Comparison of ENCODE assay signal across 8 cellular contexts in genomic region chr17:81487089-81487486, GRCh38. TPM values are rescaled to one million over a fixed set of nuclear protein-coding genes. Genes with fewer than 3 reads are reported as not detected.
A peak's percentile ranks its signal among the peaks of the same experiment; 100 is the strongest.
DNase-seq lines count a peak whose midpoint lies in the region; ATAC-seq, FAIRE-seq and TF ChIP-seq lines count a peak whose summit lies in the region.
"Had no signal": no experiment of that assay in that cellular context is flagged by ENCODE, and none has a peak within 500 bp of the region (broad histone marks: within the 10 kb centered on the region; RNA-seq: fewer than 3 reads in every experiment).

No MANE protein-coding gene starts in this region.

- no peak for DNase-seq in CD8-positive, alpha-beta T cell
- DNase-seq in Jurkat, Clone E6-1 (ENCODE audit: low read depth, low spot score) = no peak
- no peak for DNase-seq in inferior parietal cortex (ENCODE audit: extremely low spot score)
- DNase-seq in GM20000 (ENCODE audit: low spot score) = no peak
- no peak for DNase-seq in GM12892 (ENCODE audit: insufficient read length)

- no peak for ATAC-seq in CD8-positive, alpha-beta T cell

- no peaks in the 10 kb centered on the region for H3K36me3 ChIP-seq in CD8-positive, alpha-beta T cell (ENCODE audit: insufficient read depth, low read length)
- no peaks in the 10 kb centered on the region for H3K36me3 ChIP-seq in parathyroid adenoma (ENCODE audit: control insufficient read depth, insufficient read depth, low read length)

- H3K9ac ChIP-seq in parathyroid adenoma = no peak overlapping the region

- peak overlapping the region; percentile 98 for H3K4me2 ChIP-seq in parathyroid adenoma (ENCODE audit: low read length)

- H3K27ac Mint-ChIP-seq in CD8-positive, alpha-beta T cell = no peak overlapping the region
- peak overlapping the region in 2 of 5 experiments; percentile 34 to 55 for H3K27ac Mint-ChIP-seq in brain

- H3K9me3 Mint-ChIP-seq in CD8-positive, alpha-beta T cell = no peaks in the 10 kb centered on the region
- peaks cover 0 to 3% (median 0%) of the 10 kb centered on the region in 5 experiments for H3K9me3 Mint-ChIP-seq in brain

- no peak overlapping the region for H3K27ac ChIP-seq in CD8-positive, alpha-beta T cell (ENCODE audit: low read depth, low read length)
- no peak overlapping the region for H3K27ac ChIP-seq in parathyroid adenoma

- no peak for FAIRE-seq in GM12892 (lab: Jason Lieb, UNC)
- FAIRE-seq: H54 had no signal

- peaks cover 24% of the 10 kb centered on the region for H3K4me1 ChIP-seq in CD8-positive, alpha-beta T cell (ENCODE audit: insufficient read depth, low read length)
- peaks cover 5% of the 10 kb centered on the region for H3K4me1 ChIP-seq in parathyroid adenoma

- no peaks in the 10 kb centered on the region for H3K79me2 ChIP-seq in parathyroid adenoma

- H3K9me3 ChIP-seq in CD8-positive, alpha-beta T cell (ENCODE audit: low read length) = no peaks in the 10 kb centered on the region
- no peaks in the 10 kb centered on the region for H3K9me3 ChIP-seq in parathyroid adenoma (ENCODE audit: control insufficient read depth, low read length)

- TF ChIP-seq POLR2A in GM12892 (IDR thresholded peaks at IDR 0.05; ENCODE audit: low read depth, low read length) = no peak

- CTCF ChIA-PET in CD8-positive, alpha-beta T cell (lab: Charles Lee) = interaction anchor here (0.9 to 1.6 kb wide), 4 partner anchors 22 to 343 kb away, joined by 3 to 5 read pairs (median 4); no protein-coding TSS in a partner anchor

- peak overlapping the region; percentile 60 for H3K4me3 ChIP-seq in CD8-positive, alpha-beta T cell (ENCODE audit: low read depth, low read length)
- H3K4me3 ChIP-seq in Jurkat, Clone E6-1 (ENCODE audit: low read length) = peak overlapping the region; percentile 57
- H3K4me3 ChIP-seq in parathyroid adenoma (ENCODE audit: low read depth, low read length) = peak overlapping the region; percentile 86

- H3K4me1 Mint-ChIP-seq in CD8-positive, alpha-beta T cell (ENCODE audit: low read depth) = peaks cover 10% of the 10 kb centered on the region
- peaks cover 65% of the 10 kb centered on the region for H3K4me1 Mint-ChIP-seq in brain

- intact Hi-C loops in CD8-positive, alpha-beta T cell (cut with DNase I, micrococcal nuclease) = loop anchor here (10.0 kb wide), 2 partner anchors 452 to 502 kb away; partner anchors contain the start of gene BAIAP2 (in 1 of the 2)

- no peak for TF ChIP-seq CTCF in CD8-positive, alpha-beta T cell (IDR thresholded peaks at IDR 0.05)
- TF ChIP-seq CTCF in brain (conservative IDR thresholded peaks at IDR 0.05) (no peak), parathyroid adenoma (IDR thresholded peaks at IDR 0.05) (no peak), GM20000 (IDR thresholded peaks at IDR 0.05; ENCODE audit: extremely low read depth, missing control alignments) (no peak)

- POLR2A ChIA-PET in CD8-positive, alpha-beta T cell (lab: Charles Lee) = interaction anchor here (4.3 kb wide), 1 partner anchor 22 kb away, joined by 16 read pairs; no protein-coding TSS in a partner anchor

- peaks cover 10% of the 10 kb centered on the region for H3K27me3 Mint-ChIP-seq in CD8-positive, alpha-beta T cell (ENCODE audit: low read depth)
- H3K27me3 Mint-ChIP-seq in brain = peaks cover 6% of the 10 kb centered on the region

- H3K36me3 Mint-ChIP-seq in CD8-positive, alpha-beta T cell = no peaks in the 10 kb centered on the region
- no peaks in the 10 kb centered on the region for H3K36me3 Mint-ChIP-seq in brain

- H3K4me3 Mint-ChIP-seq in CD8-positive, alpha-beta T cell = peak overlapping the region; percentile 71
- peak overlapping the region; percentile 37 to 75 (median 64) for H3K4me3 Mint-ChIP-seq in brain

- no peaks in the 10 kb centered on the region for H3K27me3 ChIP-seq in CD8-positive, alpha-beta T cell (ENCODE audit: insufficient read depth, low read length)
- H3K27me3 ChIP-seq in parathyroid adenoma (ENCODE audit: control insufficient read depth, insufficient read depth, low read length) = no peaks in the 10 kb centered on the region

- H2AFZ ChIP-seq in parathyroid adenoma = no peak overlapping the region

RNA-seq across cellular contexts. Expression of gene ACTG1, which starts 25.5 kb away (rescaled TPM):
- total RNA-seq in CD8-positive, alpha-beta T cell = 1,000 to 10,000 TPM; 1,370 to 1,375 TPM
- polyA plus RNA-seq in Jurkat, Clone E6-1 (2012; ENCODE audit: insufficient read depth, insufficient read length) = 2,303 TPM
- 5,204 TPM for polyA plus RNA-seq in brain (ENCODE audit: insufficient read depth, low read depth, low replicate concordance)
- polyA plus RNA-seq in GM12892 (2012; ENCODE audit: missing spikeins) = 2,092 TPM

RNA-seq across cellular contexts. Expression of gene FSCN2, which starts 41.1 kb away (rescaled TPM):
- under 1 TPM; 0.36 to 0.38 TPM for total RNA-seq in CD8-positive, alpha-beta T cell
- polyA plus RNA-seq in Jurkat, Clone E6-1 (2012; ENCODE audit: insufficient read depth, insufficient read length) = not detected
- polyA plus RNA-seq in brain (ENCODE audit: insufficient read depth, low read depth, low replicate concordance) = 1.3 TPM
- 0.87 TPM for polyA plus RNA-seq in GM12892 (2012; ENCODE audit: missing spikeins)
